8 cellular contexts compared by ENCODE assay signal in genomic region chr9:129175515-129175824, GRCh38. TPM values are rescaled to one million over a fixed set of nuclear protein-coding genes. Genes with fewer than 3 reads are reported as not detected.
DNase-seq lines count a peak whose midpoint lies in the region; ATAC-seq and TF ChIP-seq lines count a peak whose summit lies in the region.

No MANE protein-coding gene starts in this region.

- H3K27ac ChIP-seq in duodenal mucosa (ENCODE audit: low read depth, low read length), result peak overlapping the region; percentile 92

- peak overlapping the region; percentile 97 for H3K27ac Mint-ChIP-seq in nephron progenitor cell

- DNase-seq in BJ (ENCODE audit: low read depth) (no peak), MG63 (no peak), nephron progenitor cell (no peak), foreskin melanocyte (no peak), germinal center (ENCODE audit: low spot score) (no peak)

- peaks cover 22 to 32% of the 10 kb centered on the region in 2 donors for H3K4me1 ChIP-seq in duodenal mucosa (ENCODE audit: control insufficient read depth in 1 of 2, insufficient read depth in 2 of 2, low read length in 2 of 2)

- no peaks in the 10 kb centered on the region for H3K27me3 ChIP-seq in BJ (ENCODE audit: control insufficient read depth, insufficient read depth, low read length)
- no peaks in the 10 kb centered on the region for H3K27me3 ChIP-seq in MG63
- peaks cover 9 to 15% of the 10 kb centered on the region in 2 donors for H3K27me3 ChIP-seq in duodenal mucosa (ENCODE audit: control insufficient read depth in 1 of 2, insufficient read depth in 2 of 2, low read length in 2 of 2)

- H3K36me3 ChIP-seq in BJ (ENCODE audit: control insufficient read depth, insufficient read depth, low read length) (peaks cover 4% of the 10 kb centered on the region; the same call in 1 of the 2 replicates), MG63 (no peaks in the 10 kb centered on the region), duodenal mucosa (ENCODE audit: control insufficient read depth in 1 of 2, insufficient read depth in 2 of 2, low read length in 2 of 2) (no peaks in the 10 kb centered on the region)

- H3K4me1 Mint-ChIP-seq in nephron progenitor cell, result peaks cover 49% of the 10 kb centered on the region

- H3K27me3 Mint-ChIP-seq in nephron progenitor cell (ENCODE audit: low read depth, poor library complexity), result peaks cover 23% of the 10 kb centered on the region

- H3K4me3 ChIP-seq in BJ (ENCODE audit: low read depth, low read length) (peak overlapping the region; percentile 95), MG63 (peak overlapping the region; percentile 69), duodenal mucosa (ENCODE audit: low read depth in 1 of 2, low read length in 2 of 2) (peak overlapping the region; percentile 75 to 81)

- H3K9me3 Mint-ChIP-seq in nephron progenitor cell, result no peaks in the 10 kb centered on the region

- no peak for TF ChIP-seq CTCF in BJ (IDR thresholded peaks at IDR 0.05; ENCODE audit: insufficient read depth, low read depth, low read length)
- no peak for TF ChIP-seq CTCF in nephron progenitor cell (IDR thresholded peaks at IDR 0.05)

- H3K9me3 ChIP-seq in MG63 (no peaks in the 10 kb centered on the region), duodenal mucosa (ENCODE audit: control insufficient read depth in 1 of 2, low read length in 2 of 2) (no peaks in the 10 kb centered on the region)

- ATAC-seq in GM21447 (IDR thresholded peaks at IDR 0.05; ENCODE audit: unreplicated experiment), result no peak
- ATAC-seq in GM21717 (IDR thresholded peaks at IDR 0.05; ENCODE audit: unreplicated experiment), result no peak

- CTCF ChIA-PET in BJ (lab: Yijun Ruan, JAX), result interaction anchor here (1.4 to 16.1 kb wide), 7 partner anchors 8 to 436 kb away, joined by 4 to 335 read pairs (median 18); no protein-coding TSS in a partner anchor

- H3K4me3 Mint-ChIP-seq in nephron progenitor cell, result peak overlapping the region; percentile 90

- H3K9ac ChIP-seq in duodenal mucosa (ENCODE audit: low read depth in 1 of 2, low read length in 2 of 2), result peak overlapping the region; percentile 86 to 87

- no peaks in the 10 kb centered on the region for H3K36me3 Mint-ChIP-seq in nephron progenitor cell (ENCODE audit: low read depth)

- POLR2A ChIA-PET in BJ (lab: Charles Lee), result interaction anchor here (0.6 to 1.4 kb wide), 4 partner anchors 29 to 285 kb away, joined by 3 to 16 read pairs (median 12); no protein-coding TSS in a partner anchor

RNA-seq across cellular contexts. Expression of gene IER5L, which starts 2.6 kb away (rescaled TPM):
- 7.3 and 8.7 TPM in 2 replicates for polyA plus RNA-seq in BJ (2011; rRNA removed)
- polyA minus RNA-seq in BJ (2011; rRNA and poly(A)+ RNA removed), result 8.4 and 12.2 TPM in 2 replicates
- 15.7 and 21.7 TPM in 2 replicates for total RNA-seq in MG63 (2014; rRNA removed; shearing (Covaris generic); ENCODE audit: low replicate concordance)
